ENCODE assay signal across 2 cellular contexts in the genomic region with DNA sequence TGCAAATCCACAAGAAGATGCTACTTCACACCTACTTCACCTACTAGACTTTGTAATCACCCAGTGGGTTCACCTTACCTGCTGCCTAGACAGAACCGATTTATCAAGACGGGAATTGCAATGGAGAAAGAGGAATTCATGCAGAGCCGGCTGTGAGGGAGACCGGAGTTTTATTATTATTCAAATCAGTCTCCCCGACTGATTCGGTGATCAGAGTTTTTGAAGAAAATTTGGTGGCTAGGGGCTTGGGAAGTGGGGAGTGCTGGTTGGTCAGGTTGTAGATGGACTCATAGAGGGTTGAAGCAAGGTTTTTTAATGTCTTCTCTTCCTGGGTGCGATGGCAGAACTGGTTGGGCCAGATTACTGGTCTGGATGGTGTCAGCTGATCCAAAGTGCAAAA.
A peak's percentile ranks its signal among the peaks of the same experiment; 100 is the strongest.
TF ChIP-seq lines count a peak whose summit lies in the region.

No MANE protein-coding gene starts in this region.

TF ChIP-seq in GM23338, 12 proteins besides CTCF, POLR2A, EP300 and RAD21 (continues in another document):
- TF ChIP-seq, protein P1, sequence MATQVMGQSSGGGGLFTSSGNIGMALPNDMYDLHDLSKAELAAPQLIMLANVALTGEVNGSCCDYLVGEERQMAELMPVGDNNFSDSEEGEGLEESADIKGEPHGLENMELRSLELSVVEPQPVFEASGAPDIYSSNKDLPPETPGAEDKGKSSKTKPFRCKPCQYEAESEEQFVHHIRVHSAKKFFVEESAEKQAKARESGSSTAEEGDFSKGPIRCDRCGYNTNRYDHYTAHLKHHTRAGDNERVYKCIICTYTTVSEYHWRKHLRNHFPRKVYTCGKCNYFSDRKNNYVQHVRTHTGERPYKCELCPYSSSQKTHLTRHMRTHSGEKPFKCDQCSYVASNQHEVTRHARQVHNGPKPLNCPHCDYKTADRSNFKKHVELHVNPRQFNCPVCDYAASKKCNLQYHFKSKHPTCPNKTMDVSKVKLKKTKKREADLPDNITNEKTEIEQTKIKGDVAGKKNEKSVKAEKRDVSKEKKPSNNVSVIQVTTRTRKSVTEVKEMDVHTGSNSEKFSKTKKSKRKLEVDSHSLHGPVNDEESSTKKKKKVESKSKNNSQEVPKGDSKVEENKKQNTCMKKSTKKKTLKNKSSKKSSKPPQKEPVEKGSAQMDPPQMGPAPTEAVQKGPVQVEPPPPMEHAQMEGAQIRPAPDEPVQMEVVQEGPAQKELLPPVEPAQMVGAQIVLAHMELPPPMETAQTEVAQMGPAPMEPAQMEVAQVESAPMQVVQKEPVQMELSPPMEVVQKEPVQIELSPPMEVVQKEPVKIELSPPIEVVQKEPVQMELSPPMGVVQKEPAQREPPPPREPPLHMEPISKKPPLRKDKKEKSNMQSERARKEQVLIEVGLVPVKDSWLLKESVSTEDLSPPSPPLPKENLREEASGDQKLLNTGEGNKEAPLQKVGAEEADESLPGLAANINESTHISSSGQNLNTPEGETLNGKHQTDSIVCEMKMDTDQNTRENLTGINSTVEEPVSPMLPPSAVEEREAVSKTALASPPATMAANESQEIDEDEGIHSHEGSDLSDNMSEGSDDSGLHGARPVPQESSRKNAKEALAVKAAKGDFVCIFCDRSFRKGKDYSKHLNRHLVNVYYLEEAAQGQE (IDR thresholded peaks at IDR 0.05; ENCODE audit: unreplicated experiment): no peak
- no peak for TF ChIP-seq CREB1 (CRISPR knock-in tag; IDR thresholded peaks at IDR 0.05; ENCODE audit: low read depth)
- TF ChIP-seq STAT1 (IDR thresholded peaks at IDR 0.05; ENCODE audit: unreplicated experiment): no peak
- no peak for TF ChIP-seq EZH2phosphoT487 (IDR thresholded peaks at IDR 0.05; ENCODE audit: unreplicated experiment)
- TF ChIP-seq POLR2AphosphoS5 (IDR thresholded peaks at IDR 0.05; ENCODE audit: low read depth): no peak
- TF ChIP-seq NANOG (IDR thresholded peaks at IDR 0.05; ENCODE audit: borderline replicate concordance): no peak
- no peak for TF ChIP-seq ZNF114 (CRISPR knock-in tag; IDR thresholded peaks at IDR 0.05)
- TF ChIP-seq JUNB (IDR thresholded peaks at IDR 0.05; ENCODE audit: unreplicated experiment): no peak
- TF ChIP-seq EZH2 (IDR thresholded peaks at IDR 0.05; ENCODE audit: low read depth, unreplicated experiment): no peak
- TF ChIP-seq, protein P2, sequence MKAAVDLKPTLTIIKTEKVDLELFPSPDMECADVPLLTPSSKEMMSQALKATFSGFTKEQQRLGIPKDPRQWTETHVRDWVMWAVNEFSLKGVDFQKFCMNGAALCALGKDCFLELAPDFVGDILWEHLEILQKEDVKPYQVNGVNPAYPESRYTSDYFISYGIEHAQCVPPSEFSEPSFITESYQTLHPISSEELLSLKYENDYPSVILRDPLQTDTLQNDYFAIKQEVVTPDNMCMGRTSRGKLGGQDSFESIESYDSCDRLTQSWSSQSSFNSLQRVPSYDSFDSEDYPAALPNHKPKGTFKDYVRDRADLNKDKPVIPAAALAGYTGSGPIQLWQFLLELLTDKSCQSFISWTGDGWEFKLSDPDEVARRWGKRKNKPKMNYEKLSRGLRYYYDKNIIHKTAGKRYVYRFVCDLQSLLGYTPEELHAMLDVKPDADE (IDR thresholded peaks at IDR 0.05): no peak
- TF ChIP-seq ZNF331 (CRISPR knock-in tag; IDR thresholded peaks at IDR 0.05; ENCODE audit: low read depth): no peak

TF ChIP-seq in H1, 55 proteins besides CTCF, POLR2A, EP300 and RAD21:
- TF ChIP-seq RFX5 (IDR thresholded peaks at IDR 0.05; ENCODE audit: borderline replicate concordance, low read depth, low read length) (no peak), POU5F1 (IDR thresholded peaks at IDR 0.05; ENCODE audit: low read depth, low read length) (0 out of 2 replicates have a peak, but pooled peaks have one; percentile 22), CEBPB (IDR thresholded peaks at IDR 0.05; ENCODE audit: low read depth, low read length) (no peak)
- TF ChIP-seq, protein P3, sequence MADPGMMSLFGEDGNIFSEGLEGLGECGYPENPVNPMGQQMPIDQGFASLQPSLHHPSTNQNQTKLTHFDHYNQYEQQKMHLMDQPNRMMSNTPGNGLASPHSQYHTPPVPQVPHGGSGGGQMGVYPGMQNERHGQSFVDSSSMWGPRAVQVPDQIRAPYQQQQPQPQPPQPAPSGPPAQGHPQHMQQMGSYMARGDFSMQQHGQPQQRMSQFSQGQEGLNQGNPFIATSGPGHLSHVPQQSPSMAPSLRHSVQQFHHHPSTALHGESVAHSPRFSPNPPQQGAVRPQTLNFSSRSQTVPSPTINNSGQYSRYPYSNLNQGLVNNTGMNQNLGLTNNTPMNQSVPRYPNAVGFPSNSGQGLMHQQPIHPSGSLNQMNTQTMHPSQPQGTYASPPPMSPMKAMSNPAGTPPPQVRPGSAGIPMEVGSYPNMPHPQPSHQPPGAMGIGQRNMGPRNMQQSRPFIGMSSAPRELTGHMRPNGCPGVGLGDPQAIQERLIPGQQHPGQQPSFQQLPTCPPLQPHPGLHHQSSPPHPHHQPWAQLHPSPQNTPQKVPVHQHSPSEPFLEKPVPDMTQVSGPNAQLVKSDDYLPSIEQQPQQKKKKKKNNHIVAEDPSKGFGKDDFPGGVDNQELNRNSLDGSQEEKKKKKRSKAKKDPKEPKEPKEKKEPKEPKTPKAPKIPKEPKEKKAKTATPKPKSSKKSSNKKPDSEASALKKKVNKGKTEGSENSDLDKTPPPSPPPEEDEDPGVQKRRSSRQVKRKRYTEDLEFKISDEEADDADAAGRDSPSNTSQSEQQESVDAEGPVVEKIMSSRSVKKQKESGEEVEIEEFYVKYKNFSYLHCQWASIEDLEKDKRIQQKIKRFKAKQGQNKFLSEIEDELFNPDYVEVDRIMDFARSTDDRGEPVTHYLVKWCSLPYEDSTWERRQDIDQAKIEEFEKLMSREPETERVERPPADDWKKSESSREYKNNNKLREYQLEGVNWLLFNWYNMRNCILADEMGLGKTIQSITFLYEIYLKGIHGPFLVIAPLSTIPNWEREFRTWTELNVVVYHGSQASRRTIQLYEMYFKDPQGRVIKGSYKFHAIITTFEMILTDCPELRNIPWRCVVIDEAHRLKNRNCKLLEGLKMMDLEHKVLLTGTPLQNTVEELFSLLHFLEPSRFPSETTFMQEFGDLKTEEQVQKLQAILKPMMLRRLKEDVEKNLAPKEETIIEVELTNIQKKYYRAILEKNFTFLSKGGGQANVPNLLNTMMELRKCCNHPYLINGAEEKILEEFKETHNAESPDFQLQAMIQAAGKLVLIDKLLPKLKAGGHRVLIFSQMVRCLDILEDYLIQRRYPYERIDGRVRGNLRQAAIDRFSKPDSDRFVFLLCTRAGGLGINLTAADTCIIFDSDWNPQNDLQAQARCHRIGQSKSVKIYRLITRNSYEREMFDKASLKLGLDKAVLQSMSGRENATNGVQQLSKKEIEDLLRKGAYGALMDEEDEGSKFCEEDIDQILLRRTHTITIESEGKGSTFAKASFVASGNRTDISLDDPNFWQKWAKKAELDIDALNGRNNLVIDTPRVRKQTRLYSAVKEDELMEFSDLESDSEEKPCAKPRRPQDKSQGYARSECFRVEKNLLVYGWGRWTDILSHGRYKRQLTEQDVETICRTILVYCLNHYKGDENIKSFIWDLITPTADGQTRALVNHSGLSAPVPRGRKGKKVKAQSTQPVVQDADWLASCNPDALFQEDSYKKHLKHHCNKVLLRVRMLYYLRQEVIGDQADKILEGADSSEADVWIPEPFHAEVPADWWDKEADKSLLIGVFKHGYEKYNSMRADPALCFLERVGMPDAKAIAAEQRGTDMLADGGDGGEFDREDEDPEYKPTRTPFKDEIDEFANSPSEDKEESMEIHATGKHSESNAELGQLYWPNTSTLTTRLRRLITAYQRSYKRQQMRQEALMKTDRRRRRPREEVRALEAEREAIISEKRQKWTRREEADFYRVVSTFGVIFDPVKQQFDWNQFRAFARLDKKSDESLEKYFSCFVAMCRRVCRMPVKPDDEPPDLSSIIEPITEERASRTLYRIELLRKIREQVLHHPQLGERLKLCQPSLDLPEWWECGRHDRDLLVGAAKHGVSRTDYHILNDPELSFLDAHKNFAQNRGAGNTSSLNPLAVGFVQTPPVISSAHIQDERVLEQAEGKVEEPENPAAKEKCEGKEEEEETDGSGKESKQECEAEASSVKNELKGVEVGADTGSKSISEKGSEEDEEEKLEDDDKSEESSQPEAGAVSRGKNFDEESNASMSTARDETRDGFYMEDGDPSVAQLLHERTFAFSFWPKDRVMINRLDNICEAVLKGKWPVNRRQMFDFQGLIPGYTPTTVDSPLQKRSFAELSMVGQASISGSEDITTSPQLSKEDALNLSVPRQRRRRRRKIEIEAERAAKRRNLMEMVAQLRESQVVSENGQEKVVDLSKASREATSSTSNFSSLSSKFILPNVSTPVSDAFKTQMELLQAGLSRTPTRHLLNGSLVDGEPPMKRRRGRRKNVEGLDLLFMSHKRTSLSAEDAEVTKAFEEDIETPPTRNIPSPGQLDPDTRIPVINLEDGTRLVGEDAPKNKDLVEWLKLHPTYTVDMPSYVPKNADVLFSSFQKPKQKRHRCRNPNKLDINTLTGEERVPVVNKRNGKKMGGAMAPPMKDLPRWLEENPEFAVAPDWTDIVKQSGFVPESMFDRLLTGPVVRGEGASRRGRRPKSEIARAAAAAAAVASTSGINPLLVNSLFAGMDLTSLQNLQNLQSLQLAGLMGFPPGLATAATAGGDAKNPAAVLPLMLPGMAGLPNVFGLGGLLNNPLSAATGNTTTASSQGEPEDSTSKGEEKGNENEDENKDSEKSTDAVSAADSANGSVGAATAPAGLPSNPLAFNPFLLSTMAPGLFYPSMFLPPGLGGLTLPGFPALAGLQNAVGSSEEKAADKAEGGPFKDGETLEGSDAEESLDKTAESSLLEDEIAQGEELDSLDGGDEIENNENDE (IDR thresholded peaks at IDR 0.05; ENCODE audit: insufficient replicate concordance, low read length): no peak
